Comparison of ENCODE assay signal across 24 cellular contexts in the genomic region with DNA sequence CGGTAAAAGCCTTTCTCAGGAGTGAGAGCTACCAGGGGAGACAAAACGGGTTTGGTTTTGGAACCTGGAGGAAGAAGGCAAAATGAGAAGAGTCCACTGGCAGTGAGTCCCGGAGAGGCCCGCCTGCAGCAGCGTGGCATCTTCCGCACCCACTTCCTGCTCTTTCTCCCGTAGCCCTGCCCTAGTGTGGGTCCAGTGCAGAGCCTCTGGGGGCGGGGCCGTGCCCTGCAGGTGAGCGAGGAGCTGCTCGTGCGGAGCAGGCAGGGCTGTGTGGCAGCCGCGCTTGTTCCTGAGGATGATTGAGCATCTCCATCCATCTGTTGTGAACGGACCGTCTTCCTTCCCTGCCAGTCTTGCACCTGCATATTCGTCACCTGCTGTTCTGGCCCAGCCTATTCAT.
DNase-seq lines count a peak whose midpoint lies in the region; ATAC-seq and TF ChIP-seq lines count a peak whose summit lies in the region.
"Had no signal": no experiment of that assay in that cellular context is flagged by ENCODE, and none has a peak within 500 bp of the region (broad histone marks: within the 10 kb centered on the region; RNA-seq: fewer than 3 reads in every experiment).

No MANE protein-coding gene starts in this region.

- H3K27me3 ChIP-seq in H7 (ENCODE audit: control insufficient read depth, insufficient read depth, low read length) (no peaks in the 10 kb centered on the region), esophagus muscularis mucosa (no peaks in the 10 kb centered on the region)
- H3K27me3 ChIP-seq: tibial nerve had no signal

- TF ChIP-seq CTCF in esophagus muscularis mucosa (IDR thresholded peaks at IDR 0.05) = no peak

- H3K27ac ChIP-seq in esophagus muscularis mucosa (replicated peaks in 1 of 4) = peak overlapping the region; percentile 62 to 81 (median 68)
- H3K27ac ChIP-seq: KMS-11 had no signal

- TF ChIP-seq EP300 in esophagus muscularis mucosa (IDR thresholded peaks at IDR 0.05) = no peak

- no peaks in the 10 kb centered on the region for H3K9me3 ChIP-seq in esophagus muscularis mucosa
- H3K9me3 ChIP-seq: SK-N-SH, tibial nerve had no signal

- H3K4me1 ChIP-seq in esophagus muscularis mucosa = peaks cover 33 to 37% (median 34%) of the 10 kb centered on the region in 4 donors

- DNase-seq in H7 = peak; percentile 83
- peak; percentile 28 for DNase-seq in NCI-H2171 (lab: John Stamatoyannopoulos, UW)
- DNase-seq in esophagus muscularis mucosa (ENCODE audit: extremely low spot score) = no peak
- DNase-seq in retina = peak; percentile 32
- DNase-seq in NCI-H524 treated with DMSO at 0.1 percent for 48 hours (lab: John Stamatoyannopoulos, UW) = no peak
- DNase-seq: activated B cell treated with CpG ODN at 0.5 μM for 24 hours; activated CD4-positive, alpha-beta T cell treated with anti-CD3 and anti-CD28 coated beads, Interleukin-2, amount 50 U/mL, for 48 hours; activated gamma-delta T cell treated with Interleukin-2 at 50 U/mL for 16 hours; activated T-cell treated with anti-CD3 and anti-CD28 coated beads for 4 hours; amniotic stem cell; CD8-positive, alpha-beta T cell; central memory CD4-positive, alpha-beta T cell; DMS79; erythroblast; NCI-H226; NK-92 treated with Interleukin-12 subunit alpha and Interleukin-12 subunit beta, amount 100 ng/mL, for 24 hours; SK-N-SH; stimulated activated CD4-positive, alpha-beta T cell treated with anti-CD3 and anti-CD28 coated beads, Interleukin-1b, Interleukin-23, amount 100 ng/mL, for 48 hours; stimulated activated naive B cell treated with anti-CD40 and anti-IgM and Interleukin-4, amounts not matched to agents 10 μg/mL and 1 μg/mL and 100 μg/mL, for 72 hours; T-helper 9 cell had no signal

- H3K4me3 ChIP-seq in H7 (ENCODE audit: insufficient read depth, low read depth, low read length) (no peak overlapping the region), esophagus muscularis mucosa (no peak overlapping the region)
- H3K4me3 ChIP-seq: tibial nerve had no signal

- no peak for ATAC-seq in GM18498 (IDR thresholded peaks at IDR 0.05; ENCODE audit: unreplicated experiment)
- ATAC-seq in HG03039 (IDR thresholded peaks at IDR 0.05; ENCODE audit: unreplicated experiment) = no peak
- ATAC-seq: CD8-positive, alpha-beta T cell; stimulated activated naive B cell treated with anti-CD40 and anti-IgM and Interleukin-4, amounts not matched to agents 10 μg/mL and 1 μg/mL and 100 μg/mL, for 72 hours had no signal

- 90% methylated on average over 16 of the region's 17 CpGs for WGBS in esophagus muscularis mucosa

- H3K36me3 ChIP-seq in H7 (replicated peaks; ENCODE audit: control insufficient read depth, insufficient read depth, low read length) = no peaks in the 10 kb centered on the region
- H3K36me3 ChIP-seq in esophagus muscularis mucosa = peaks cover 0 to 20% (median 7%) of the 10 kb centered on the region in 4 donors

- intact Hi-C loops in esophagus muscularis mucosa (cut with DNase I) = no loop called here

- no peak for TF ChIP-seq POLR2A in esophagus muscularis mucosa (IDR thresholded peaks at IDR 0.05; ENCODE audit: low read depth)

Comparison
In these comparisons a context has a peak if more than half of its experiments do, and no peak if none do; other contexts are left out.
1. DNase-seq: peak in H7 (single experiment), NCI-H2171 (single experiment) and retina (single experiment); none in esophagus muscularis mucosa (single experiment) and NCI-H524 treated with DMSO at 0.1 percent for 48 hours (single experiment).